In the genomic region with DNA sequence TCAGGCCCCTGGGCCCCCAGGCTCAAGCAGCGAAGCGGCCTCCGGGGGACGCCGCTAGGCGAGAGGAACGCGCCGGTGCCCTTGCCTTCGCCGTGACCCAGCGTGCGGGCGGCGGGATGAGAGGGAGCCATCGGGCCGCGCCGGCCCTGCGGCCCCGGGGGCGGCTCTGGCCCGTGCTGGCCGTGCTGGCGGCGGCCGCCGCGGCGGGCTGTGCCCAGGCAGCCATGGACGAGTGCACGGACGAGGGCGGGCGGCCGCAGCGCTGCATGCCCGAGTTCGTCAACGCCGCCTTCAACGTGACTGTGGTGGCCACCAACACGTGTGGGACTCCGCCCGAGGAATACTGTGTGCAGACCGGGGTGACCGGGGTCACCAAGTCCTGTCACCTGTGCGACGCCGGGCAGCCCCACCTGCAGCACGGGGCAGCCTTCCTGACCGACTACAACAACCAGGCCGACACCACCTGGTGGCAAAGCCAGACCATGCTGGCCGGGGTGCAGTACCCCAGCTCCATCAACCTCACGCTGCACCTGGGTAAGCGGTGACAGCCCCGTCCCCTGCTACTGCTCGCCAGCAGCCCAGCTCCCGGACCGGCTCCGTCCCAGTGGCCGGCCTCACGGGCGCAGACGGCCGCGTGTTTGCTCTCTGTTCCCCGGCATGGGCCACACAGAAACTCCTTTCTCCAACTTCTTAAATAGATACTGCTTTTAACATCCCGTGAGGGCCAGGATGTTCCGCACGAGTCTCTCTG, we compare ENCODE assay signal across 8 cellular contexts. TPM values are rescaled to one million over a fixed set of nuclear protein-coding genes. Genes with fewer than 3 reads are reported as not detected.
DNase-seq lines count a peak whose midpoint lies in the region; ATAC-seq and TF ChIP-seq lines count a peak whose summit lies in the region.

No MANE protein-coding gene starts in this region.

- H3K36me3 Mint-ChIP-seq in type B pancreatic cell = peaks cover 2% of the 10 kb centered on the region

- DNase-seq in Ammon's horn (ENCODE audit: low spot score) (peak; percentile 41), NCI-H2107 (lab: John Stamatoyannopoulos, UW) (peak; percentile 51), epithelial cell of proximal tubule (ENCODE audit: low read depth) (no peak), myocyte (ENCODE audit: low read depth) (peak; percentile 65), type B pancreatic cell (ENCODE audit: extremely low spot score, unreplicated experiment) (peak; percentile 82)
- peak; percentile 34 to 51 for DNase-seq in activated CD4-positive, alpha-beta T cell treated with anti-CD3 and anti-CD28 coated beads, Interleukin-2, amount 50 U/mL, for 48 hours

- TF ChIP-seq CTCF in epithelial cell of proximal tubule (conservative IDR thresholded peaks at IDR 0.05; ENCODE audit: low read depth, low read length) = peak; percentile 65
- TF ChIP-seq CTCF in type B pancreatic cell (conservative IDR thresholded peaks at IDR 0.05) = peak; percentile 70

- peak overlapping the region; percentile 98 for H3K4me3 Mint-ChIP-seq in type B pancreatic cell

- ATAC-seq in GM18861 (IDR thresholded peaks at IDR 0.05; ENCODE audit: unreplicated experiment) = peak; percentile 65
- ATAC-seq in HG03025 (IDR thresholded peaks at IDR 0.05; ENCODE audit: low FRiP score, unreplicated experiment) = peak; percentile 68

- peak overlapping the region; percentile 82 for H3K4me3 ChIP-seq in epithelial cell of proximal tubule (ENCODE audit: low read depth, low read length)

- peak overlapping the region; percentile 94 for H3K27ac Mint-ChIP-seq in type B pancreatic cell

- no peaks in the 10 kb centered on the region for H3K9me3 Mint-ChIP-seq in type B pancreatic cell

- no peaks in the 10 kb centered on the region for H3K27me3 Mint-ChIP-seq in type B pancreatic cell

- peaks cover 49% of the 10 kb centered on the region for H3K4me1 Mint-ChIP-seq in type B pancreatic cell (ENCODE audit: unreplicated experiment)

RNA-seq across cellular contexts. Expression of gene LAMC1, which starts 0.6 kb away (rescaled TPM):
- total RNA-seq in epithelial cell of proximal tubule = 122 and 162 TPM in 2 replicates
- total RNA-seq in myocyte = 298 and 303 TPM in 2 replicates
- polyA plus RNA-seq in myocyte (2012) = 189 TPM
- total RNA-seq in type B pancreatic cell (ENCODE audit: low replicate concordance) = 164 and 178 TPM in 2 replicates
